Comparison of ENCODE assay signal across 18 cellular contexts in genomic region chr18:21441670-21442069, GRCh38.
DNase-seq lines count a peak whose midpoint lies in the region; ATAC-seq, FAIRE-seq and TF ChIP-seq lines count a peak whose summit lies in the region.
"Had no signal": no experiment of that assay in that cellular context is flagged by ENCODE, and none has a peak within 500 bp of the region (broad histone marks: within the 10 kb centered on the region; RNA-seq: fewer than 3 reads in every experiment).

No MANE protein-coding gene starts in this region.

- peak overlapping the region; percentile 10; the same call in 1 of the 2 replicates for H3K4me2 ChIP-seq in PC-9
- no peak overlapping the region for H3K4me2 ChIP-seq in trophoblast cell (ENCODE audit: low read length)

- H3K9me3 ChIP-seq in PC-9 (ENCODE audit: insufficient read depth, low read depth): no peaks in the 10 kb centered on the region
- H3K9me3 ChIP-seq in trophoblast cell (ENCODE audit: insufficient read depth, low read depth, low read length): no peaks in the 10 kb centered on the region
- H3K9me3 ChIP-seq in small intestine (ENCODE audit: control insufficient read depth, low read depth): no peaks in the 10 kb centered on the region

- no peak for FAIRE-seq in small intestine (lab: Jason Lieb, UNC)
- FAIRE-seq: A204.1, G401.6, GM12891 had no signal

- H3K27me3 Mint-ChIP-seq in stimulated activated memory B cell treated with anti-CD40 and anti-IgM and Interleukin-4, amounts not matched to agents 10 μg/mL and 1 μg/mL and 100 μg/mL, for 72 hours: peaks cover 25% of the 10 kb centered on the region

- CTCF ChIA-PET in PC-9 (lab: Charles Lee): no interaction called here

- H4K8ac ChIP-seq in trophoblast cell (ENCODE audit: low read depth, low read length): peak overlapping the region; percentile 91

- no CpG with 5 or more reads among the region's 3 CpGs for WGBS in trophoblast cell (ENCODE audit: extremely low coverage, insufficient coverage, insufficient read length)
- 91 to 94% (median 92%) methylated on average over 3 of the region's 3 CpGs for WGBS in small intestine, 3 donors

- no peaks in the 10 kb centered on the region for H3K79me2 ChIP-seq in PC-9 (ENCODE audit: low read depth)
- no peaks in the 10 kb centered on the region for H3K79me2 ChIP-seq in trophoblast cell (ENCODE audit: control insufficient read depth, insufficient read depth, low read length, poor library complexity)

- H3K9me2 ChIP-seq in PC-9 (ENCODE audit: insufficient read depth): no peaks in the 10 kb centered on the region

- no peak for TF ChIP-seq CTCF in PC-9 (conservative IDR thresholded peaks at IDR 0.05)

- peaks cover 13% of the 10 kb centered on the region; the same call in 1 of the 2 replicates for H3F3A ChIP-seq in PC-9 (ENCODE audit: insufficient read depth, low read depth)

- H3K36me3 ChIP-seq in PC-9 (ENCODE audit: low read depth) (no peaks in the 10 kb centered on the region; the same call in 1 of the 2 replicates), trophoblast cell (ENCODE audit: control insufficient read depth in 1 of 2, insufficient read depth in 2 of 2, low read length in 2 of 2) (peaks cover 14 to 20% of the 10 kb centered on the region in 2 experiments), small intestine (ENCODE audit: control insufficient read depth in 2 of 2, insufficient read depth in 2 of 2, low read length in 2 of 2) (no peaks in the 10 kb centered on the region)

- H2BK5ac ChIP-seq in trophoblast cell (ENCODE audit: low read depth, low read length, poor library complexity): peak overlapping the region; percentile 94

- peak overlapping the region; percentile 96 for H3K27ac ChIP-seq in PC-9
- H3K27ac ChIP-seq in trophoblast cell (ENCODE audit: low read depth, low read length): peak overlapping the region; percentile 82
- H3K27ac ChIP-seq in small intestine (ENCODE audit: low read depth in 1 of 2, low read length in 1 of 2): no peak overlapping the region
- H3K27ac ChIP-seq: HL-60 had no signal

- H3K9ac ChIP-seq in trophoblast cell (ENCODE audit: low read length): no peak overlapping the region

- H3K14ac ChIP-seq in trophoblast cell (ENCODE audit: low read length): peak overlapping the region; percentile 71

- peak overlapping the region; percentile 72 for H2BK12ac ChIP-seq in trophoblast cell (ENCODE audit: low read length)

- H2AFZ ChIP-seq in PC-9 (no peak overlapping the region), trophoblast cell (ENCODE audit: insufficient read depth, low read length, poor library complexity) (peak overlapping the region; percentile 44)

- H2AK5ac ChIP-seq in trophoblast cell (ENCODE audit: low read length): peak overlapping the region; percentile 17

- H3K18ac ChIP-seq in trophoblast cell (ENCODE audit: low read length): peak overlapping the region; percentile 78

- H3K79me1 ChIP-seq in trophoblast cell (ENCODE audit: low read length): peaks cover 11% of the 10 kb centered on the region

- H3K36me3 Mint-ChIP-seq in stimulated activated memory B cell treated with anti-CD40 and anti-IgM and Interleukin-4, amounts not matched to agents 10 μg/mL and 1 μg/mL and 100 μg/mL, for 72 hours: no peaks in the 10 kb centered on the region

- BruUV-seq in PC-9 (replicated peaks; lab: Mats Ljungman, UMichigan): no TSS peak

- no peak overlapping the region for H3K27ac Mint-ChIP-seq in stimulated activated memory B cell treated with anti-CD40 and anti-IgM and Interleukin-4, amounts not matched to agents 10 μg/mL and 1 μg/mL and 100 μg/mL, for 72 hours
- H3K27ac Mint-ChIP-seq: B cell; CD4-positive, alpha-beta T cell; H9 had no signal

- POLR2A ChIA-PET in PC-9 (lab: Charles Lee; ENCODE audit: unreplicated experiment): no interaction called here

- H3K4me1 ChIP-seq in PC-9 (replicated peaks; ENCODE audit: insufficient read depth) (peaks cover 35% of the 10 kb centered on the region), trophoblast cell (ENCODE audit: control insufficient read depth in 1 of 2, insufficient read depth in 2 of 2, low read length in 2 of 2) (peaks cover 11 to 14% of the 10 kb centered on the region in 2 experiments), small intestine (ENCODE audit: control insufficient read depth in 2 of 2, insufficient read depth in 1 of 2, low read depth in 1 of 2, low read length in 1 of 2) (peaks cover 0 to 1% of the 10 kb centered on the region in 2 donors)

- H3K27me3 ChIP-seq in PC-9 (ENCODE audit: insufficient read depth, low read depth) (no peaks in the 10 kb centered on the region), trophoblast cell (ENCODE audit: insufficient read depth, low read length) (no peaks in the 10 kb centered on the region), small intestine (ENCODE audit: control insufficient read depth in 2 of 2, insufficient read depth in 2 of 2, low read length in 2 of 2) (no peaks in the 10 kb centered on the region)

- H4K91ac ChIP-seq in trophoblast cell (ENCODE audit: low read depth, low read length): peak overlapping the region; percentile 82

- ATAC-seq in stimulated activated memory B cell treated with anti-CD40 and anti-IgM and Interleukin-4, amounts not matched to agents 10 μg/mL and 1 μg/mL and 100 μg/mL, for 72 hours: peak; percentile 34

- H3K4ac ChIP-seq in trophoblast cell (ENCODE audit: low read depth, low read length): peak overlapping the region; percentile 49

- peak overlapping the region; percentile 23 for H4K12ac ChIP-seq in trophoblast cell (ENCODE audit: low read depth, low read length)

- intact Hi-C loops in PC-9 (cut with micrococcal nuclease; ENCODE audit: unreplicated experiment): no loop called here

- no peak overlapping the region for H3K23ac ChIP-seq in trophoblast cell (ENCODE audit: low read length)

- no peaks in the 10 kb centered on the region for H3K4me1 Mint-ChIP-seq in stimulated activated memory B cell treated with anti-CD40 and anti-IgM and Interleukin-4, amounts not matched to agents 10 μg/mL and 1 μg/mL and 100 μg/mL, for 72 hours
- H3K4me1 Mint-ChIP-seq: B cell had no signal

- no peak for DNase-seq in PC-9
- DNase-seq in islet precursor cell: peak; percentile 59
- DNase-seq in trophoblast cell: peak in 1 of 2 donors; percentile 29
- no peak for DNase-seq in small intestine
- no peak for DNase-seq in HK-2 (ENCODE audit: unreplicated experiment)
- DNase-seq in NCI-H1694 treated with DMSO at 0.1 percent for 48 hours (lab: John Stamatoyannopoulos, UW): no peak
- DNase-seq: C1 segment of cervical spinal cord; Calu3; CD4-positive, alpha-beta T cell; DMS 273 treated with DMSO at 0.1 percent for 48 hours; GOT3; H9 had no signal

- H4K20me1 ChIP-seq in PC-9 (ENCODE audit: insufficient read depth): no peaks in the 10 kb centered on the region

- no peak overlapping the region for H3K4me3 Mint-ChIP-seq in stimulated activated memory B cell treated with anti-CD40 and anti-IgM and Interleukin-4, amounts not matched to agents 10 μg/mL and 1 μg/mL and 100 μg/mL, for 72 hours
- H3K4me3 Mint-ChIP-seq: B cell; CD4-positive, alpha-beta T cell; H9 had no signal

- no peaks in the 10 kb centered on the region for H3K9me3 Mint-ChIP-seq in stimulated activated memory B cell treated with anti-CD40 and anti-IgM and Interleukin-4, amounts not matched to agents 10 μg/mL and 1 μg/mL and 100 μg/mL, for 72 hours
- H3K9me3 Mint-ChIP-seq: CD4-positive, alpha-beta T cell; H9 had no signal

- peak overlapping the region; percentile 92 for H2BK120ac ChIP-seq in trophoblast cell (ENCODE audit: insufficient read depth, low read length, poor library complexity)

- H3K4me3 ChIP-seq in PC-9 (no peak overlapping the region), trophoblast cell (ENCODE audit: low read depth, low read length) (no peak overlapping the region), small intestine (ENCODE audit: low read depth in 1 of 2, low read length in 2 of 2) (no peak overlapping the region)

Comparison
In these comparisons a context has a peak if more than half of its experiments do, and no peak if none do; other contexts are left out.
1. H3K27ac ChIP-seq: peak in PC-9 (single experiment) and trophoblast cell (single experiment); none in small intestine (0 of 2).